Comparison of ENCODE assay signal across 19 cellular contexts in the genomic region with DNA sequence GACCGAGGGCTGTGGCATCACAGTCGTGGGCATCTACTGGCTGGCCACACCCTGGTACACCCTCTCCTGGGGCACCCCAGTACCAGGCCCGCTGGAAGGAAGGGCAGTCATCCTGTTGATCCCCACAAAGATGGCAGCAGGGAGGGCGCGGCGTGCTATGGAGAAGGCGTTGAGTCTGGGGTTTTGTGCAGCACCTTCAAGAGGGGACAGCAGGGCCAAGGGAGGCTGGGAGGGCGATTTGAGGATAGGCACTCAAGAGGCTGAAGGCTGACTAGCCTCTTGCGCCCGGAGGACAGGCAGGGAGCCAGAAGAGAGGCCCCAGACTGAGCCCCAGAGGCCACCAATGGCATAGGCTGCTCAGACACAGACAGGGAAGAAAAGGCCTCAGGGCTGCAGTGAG. TPM values are rescaled to one million over a fixed set of nuclear protein-coding genes. Genes with fewer than 3 reads are reported as not detected.
A peak's percentile ranks its signal among the peaks of the same experiment; 100 is the strongest.
DNase-seq lines count a peak whose midpoint lies in the region; ATAC-seq and TF ChIP-seq lines count a peak whose summit lies in the region.
"Had no signal": no experiment of that assay in that cellular context is flagged by ENCODE, and none has a peak within 500 bp of the region (broad histone marks: within the 10 kb centered on the region; RNA-seq: fewer than 3 reads in every experiment).

No MANE protein-coding gene starts in this region.

- H3K4me1 ChIP-seq in left ventricle myocardium inferior = peaks cover 36% of the 10 kb centered on the region

- intact Hi-C loops in left ventricle myocardium superior (cut with micrococcal nuclease) = no loop called here
- intact Hi-C loops in left ventricle myocardium inferior (cut with micrococcal nuclease) = no loop called here
- intact Hi-C loops in activated B cell treated with CpG ODN at 0.5 μM for 24 hours (cut with micrococcal nuclease) = loop anchor here (5.0 to 10.0 kb wide), 2 partner anchors 540 to 693 kb away; partner anchors contain the start of genes DEAF1 and TMEM80

- H3K36me3 Mint-ChIP-seq in activated B cell treated with CpG ODN at 0.5 μM for 24 hours (ENCODE audit: low read depth) (no peaks in the 10 kb centered on the region), naive B cell (no peaks in the 10 kb centered on the region), type B pancreatic cell (no peaks in the 10 kb centered on the region)

- H3K27me3 ChIP-seq in left ventricle myocardium inferior (ENCODE audit: low read depth) = peaks cover 44% of the 10 kb centered on the region
- H3K27me3 ChIP-seq: dorsolateral prefrontal cortex had no signal

- no peak overlapping the region for H3K27ac ChIP-seq in left ventricle myocardium inferior (replicated peaks)
- H3K27ac ChIP-seq: adrenal gland, cardiac muscle cell, gastroesophageal sphincter, right lobe of liver, tibial nerve had no signal

- H3K4me1 Mint-ChIP-seq in activated B cell treated with CpG ODN at 0.5 μM for 24 hours = peaks cover 41% of the 10 kb centered on the region
- peaks cover 12 to 26% (median 21%) of the 10 kb centered on the region in 3 donors for H3K4me1 Mint-ChIP-seq in naive B cell
- peaks cover 10% of the 10 kb centered on the region for H3K4me1 Mint-ChIP-seq in type B pancreatic cell (ENCODE audit: unreplicated experiment)

- no peaks in the 10 kb centered on the region for H3K36me3 ChIP-seq in left ventricle myocardium inferior
- H3K36me3 ChIP-seq: adrenal gland, cardiac muscle cell, gastroesophageal sphincter, right lobe of liver, tibial nerve had no signal

- peaks cover 15% of the 10 kb centered on the region for H3K27me3 Mint-ChIP-seq in activated B cell treated with CpG ODN at 0.5 μM for 24 hours
- H3K27me3 Mint-ChIP-seq in naive B cell = peaks cover 9 to 32% (median 24%) of the 10 kb centered on the region in 3 donors
- H3K27me3 Mint-ChIP-seq in type B pancreatic cell = peaks cover 33% of the 10 kb centered on the region

- POLR2A ChIA-PET in activated B cell treated with CpG ODN at 0.5 μM for 24 hours (lab: Charles Lee) = no interaction called here

- peak; percentile 20 for DNase-seq in left ventricle myocardium superior
- no peak for DNase-seq in left ventricle myocardium inferior
- no peak for DNase-seq in activated B cell treated with CpG ODN at 0.5 μM for 24 hours
- no peak for DNase-seq in naive B cell
- DNase-seq in type B pancreatic cell (ENCODE audit: extremely low spot score, unreplicated experiment) = no peak
- DNase-seq in iPS-NIHi11 (ENCODE audit: low spot score) = no peak
- no peak for DNase-seq in HCEC 1CT
- DNase-seq: activated CD8-positive, alpha-beta T cell treated with anti-CD3 and anti-CD28 coated beads, Interleukin-2, amount 10 ng/mL, durations not matched to agents 7 days and 5 days; adrenal gland; left colon; NCI-H1092; NCI-H2081; right lobe of liver; stimulated activated naive CD4-positive, alpha-beta T cell had no signal

- CTCF ChIA-PET in activated B cell treated with CpG ODN at 0.5 μM for 24 hours (lab: Charles Lee) = no interaction called here

- no peak for TF ChIP-seq CTCF in left ventricle myocardium inferior (IDR thresholded peaks at IDR 0.05; ENCODE audit: borderline replicate concordance)
- TF ChIP-seq CTCF in activated B cell treated with CpG ODN at 0.5 μM for 24 hours (IDR thresholded peaks at IDR 0.05) = no peak
- no peak for TF ChIP-seq CTCF in type B pancreatic cell (conservative IDR thresholded peaks at IDR 0.05)

- H3K4me3 Mint-ChIP-seq in activated B cell treated with CpG ODN at 0.5 μM for 24 hours (peak overlapping the region; percentile 19), naive B cell (peak overlapping the region; percentile 33 to 80 (median 57)), type B pancreatic cell (peak overlapping the region; percentile 66)
- H3K4me3 Mint-ChIP-seq: activated CD8-positive, alpha-beta T cell treated with anti-CD3 and anti-CD28 coated beads, Interleukin-2, amount 10 ng/mL, durations not matched to agents 7 days and 5 days had no signal

- ATAC-seq in left ventricle myocardium superior (no peak), activated B cell treated with CpG ODN at 0.5 μM for 24 hours (ENCODE audit: low read depth) (no peak), naive B cell (ENCODE audit: low read depth in 2 of 2) (no peak), HG02763 (IDR thresholded peaks at IDR 0.05; ENCODE audit: unreplicated experiment) (no peak)
- ATAC-seq: activated CD8-positive, alpha-beta T cell treated with anti-CD3 and anti-CD28 coated beads, Interleukin-2, amount 10 ng/mL, durations not matched to agents 7 days and 5 days; gastroesophageal sphincter; left colon; right lobe of liver had no signal

- H3K27ac Mint-ChIP-seq in activated B cell treated with CpG ODN at 0.5 μM for 24 hours = no peak overlapping the region
- peak overlapping the region in 2 of 6 donors; percentile 53 for H3K27ac Mint-ChIP-seq in naive B cell
- H3K27ac Mint-ChIP-seq in type B pancreatic cell = peak overlapping the region; percentile 43
- H3K27ac Mint-ChIP-seq: activated CD8-positive, alpha-beta T cell treated with anti-CD3 and anti-CD28 coated beads, Interleukin-2, amount 10 ng/mL, durations not matched to agents 7 days and 5 days had no signal

- no peak overlapping the region for H3K4me3 ChIP-seq in left ventricle myocardium inferior
- H3K4me3 ChIP-seq: adrenal gland, cardiac muscle cell, gastroesophageal sphincter, right lobe of liver, tibial nerve had no signal

- H3K9me3 ChIP-seq in left ventricle myocardium inferior (replicated peaks) = no peaks in the 10 kb centered on the region
- H3K9me3 ChIP-seq: adrenal gland, gastroesophageal sphincter, right lobe of liver, tibial nerve had no signal

- no peaks in the 10 kb centered on the region for H3K9me3 Mint-ChIP-seq in activated B cell treated with CpG ODN at 0.5 μM for 24 hours
- H3K9me3 Mint-ChIP-seq in naive B cell = peaks cover 0 to 1% (median 0%) of the 10 kb centered on the region in 7 donors
- no peaks in the 10 kb centered on the region for H3K9me3 Mint-ChIP-seq in type B pancreatic cell

RNA-seq across cellular contexts. Expression of gene BRSK2, which starts 2.2 kb away (rescaled TPM):
- total RNA-seq in left ventricle myocardium superior = 0.74 TPM
- total RNA-seq in left ventricle myocardium inferior = 0.52 TPM
- total RNA-seq in activated B cell treated with CpG ODN at 0.5 μM for 24 hours = 0.11 and 0.37 TPM in 2 replicates
- polyA plus RNA-seq in naive B cell (ENCODE audit: low read depth in 6 of 6) = under 1 TPM in 2 of 6 donors, not detected in 4; 0.10 TPM
- 8.6 and 13.8 TPM in 2 replicates for total RNA-seq in type B pancreatic cell (ENCODE audit: low replicate concordance)
